In the genomic region with DNA sequence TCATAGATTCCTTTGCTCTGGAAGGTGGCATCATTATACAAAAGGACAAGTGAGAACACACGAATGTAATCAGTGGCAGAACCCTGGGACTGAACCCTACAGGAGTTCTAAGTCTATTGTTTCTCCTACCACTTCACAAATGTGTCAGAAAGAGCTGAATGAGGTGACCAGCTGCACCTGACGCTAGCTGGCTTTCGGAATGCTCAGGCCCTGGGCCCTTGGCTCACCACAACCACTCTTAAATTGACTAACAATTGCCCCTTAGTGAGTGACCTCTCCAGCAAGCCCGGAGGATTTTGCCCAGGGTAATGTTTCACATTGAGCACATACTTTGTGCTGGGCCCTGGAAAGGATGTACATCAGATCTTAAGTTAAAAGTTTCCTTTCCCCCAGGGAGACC, we compare ENCODE assay signal across 8 cellular contexts. TPM values are rescaled to one million over a fixed set of nuclear protein-coding genes. Genes with fewer than 3 reads are reported as not detected.
DNase-seq lines count a peak whose midpoint lies in the region; ATAC-seq and TF ChIP-seq lines count a peak whose summit lies in the region.

No MANE protein-coding gene starts in this region.

- H3K27ac ChIP-seq in mammary epithelial cell (ENCODE audit: insufficient read depth, low read depth, low read length), result no peak overlapping the region
- peak overlapping the region; percentile 94 to 96 for H3K27ac ChIP-seq in tibial artery

- no peaks in the 10 kb centered on the region for H3K27me3 ChIP-seq in mammary epithelial cell (ENCODE audit: insufficient read depth, low read length)
- no peaks in the 10 kb centered on the region for H3K27me3 ChIP-seq in tibial artery

- H3K36me3 ChIP-seq in mammary epithelial cell (ENCODE audit: insufficient read depth, low read length) (no peaks in the 10 kb centered on the region), tibial artery (no peaks in the 10 kb centered on the region)

- H3K4me2 ChIP-seq in mammary epithelial cell (ENCODE audit: insufficient read depth, low read depth, low read length), result no peak overlapping the region

- WGBS in mammary epithelial cell (ENCODE audit: low coverage, missing lambda C conversion rate), result 48% methylated on average over 4 of the region's 4 CpGs

- BruUV-seq in mammary epithelial cell (replicated peaks; lab: Mats Ljungman, UMichigan), result no TSS peak

- H3K9me3 ChIP-seq in mammary epithelial cell (replicated peaks; ENCODE audit: insufficient read depth, low read length) (no peaks in the 10 kb centered on the region), tibial artery (no peaks in the 10 kb centered on the region)

- peak overlapping the region; percentile 98 for H2AFZ ChIP-seq in mammary epithelial cell (ENCODE audit: low read depth, low read length)

- DNase-seq in activated CD8-positive, alpha-beta memory T cell treated with anti-CD3 and anti-CD28 coated beads, Interleukin-2, amount 10 ng/mL, durations not matched to agents 7 days and 5 days, result no peak
- no peak for DNase-seq in activated CD8-positive, alpha-beta memory T cell treated with anti-CD3 and anti-CD28 coated beads, Interleukin-2, amount 50 U/mL, for 4 hours
- DNase-seq in mammary epithelial cell, result no peak
- no peak for DNase-seq in memory B cell (ENCODE audit: low spot score in 2 of 2)
- DNase-seq in tibial artery, result no peak
- no peak for DNase-seq in medulla oblongata (ENCODE audit: extremely low spot score)
- no peak for DNase-seq in NCI-H187 treated with DMSO at 0.1 percent for 48 hours (lab: John Stamatoyannopoulos, UW)

- peak overlapping the region; percentile 82 for H3K4me3 Mint-ChIP-seq in activated CD8-positive, alpha-beta memory T cell treated with anti-CD3 and anti-CD28 coated beads, Interleukin-2, amount 10 ng/mL, durations not matched to agents 7 days and 5 days
- H3K4me3 Mint-ChIP-seq in memory B cell, result peak overlapping the region; percentile 83

- dilution Hi-C loops in mammary epithelial cell (cut with HindIII; ENCODE audit: low sequenced_read_pairs), result no loop called here

- ATAC-seq in activated CD8-positive, alpha-beta memory T cell treated with anti-CD3 and anti-CD28 coated beads, Interleukin-2, amount 10 ng/mL, durations not matched to agents 7 days and 5 days, result no peak
- no peak for ATAC-seq in memory B cell (ENCODE audit: low read depth)
- no peak for ATAC-seq in GM18861 (IDR thresholded peaks at IDR 0.05; ENCODE audit: unreplicated experiment)

- H3K79me2 ChIP-seq in mammary epithelial cell (ENCODE audit: insufficient read depth, low read length), result no peaks in the 10 kb centered on the region

- H3K9me3 Mint-ChIP-seq in activated CD8-positive, alpha-beta memory T cell treated with anti-CD3 and anti-CD28 coated beads, Interleukin-2, amount 10 ng/mL, durations not matched to agents 7 days and 5 days (ENCODE audit: low read depth), result no peaks in the 10 kb centered on the region
- H3K9me3 Mint-ChIP-seq in memory B cell, result no peaks in the 10 kb centered on the region

- H3K27me3 Mint-ChIP-seq in activated CD8-positive, alpha-beta memory T cell treated with anti-CD3 and anti-CD28 coated beads, Interleukin-2, amount 10 ng/mL, durations not matched to agents 7 days and 5 days, result peaks cover 35% of the 10 kb centered on the region
- H3K27me3 Mint-ChIP-seq in memory B cell, result peaks cover 13% of the 10 kb centered on the region

- no peak for TF ChIP-seq CTCF in mammary epithelial cell (conservative IDR thresholded peaks at IDR 0.05 in 1 of 2, IDR thresholded peaks at IDR 0.05 in 1 of 2; ENCODE audit: extremely low read depth in 1 of 2, insufficient read depth in 1 of 2, low read depth in 1 of 2, low read length in 2 of 2)
- no peak for TF ChIP-seq CTCF in tibial artery (IDR thresholded peaks at IDR 0.05)

- in situ Hi-C loops in mammary epithelial cell (cut with MboI; ENCODE audit: low sequenced_read_pairs in 2 of 2), result loop anchor here in 1 of 2 donors (5.0 kb wide), 1 partner anchor 42 kb away; the partner anchor contains the start of gene ABCA1

- no peak overlapping the region for H3K9ac ChIP-seq in mammary epithelial cell (ENCODE audit: insufficient read depth, low read length)

- H3K4me1 ChIP-seq in mammary epithelial cell (ENCODE audit: insufficient read depth, low read length) (peaks cover 8% of the 10 kb centered on the region), tibial artery (peaks cover 0 to 28% (median 11%) of the 10 kb centered on the region in 4 donors)

- H3K4me3 ChIP-seq in mammary epithelial cell (replicated peaks in 1 of 3; ENCODE audit: insufficient read depth in 1 of 3, low read depth in 2 of 3, low read length in 3 of 3) (no peak overlapping the region), tibial artery (peak overlapping the region in 1 of 2 donors; percentile 74)

- H3K36me3 Mint-ChIP-seq in activated CD8-positive, alpha-beta memory T cell treated with anti-CD3 and anti-CD28 coated beads, Interleukin-2, amount 10 ng/mL, durations not matched to agents 7 days and 5 days, result no peaks in the 10 kb centered on the region
- no peaks in the 10 kb centered on the region for H3K36me3 Mint-ChIP-seq in memory B cell

- peaks cover 9% of the 10 kb centered on the region for H3K4me1 Mint-ChIP-seq in activated CD8-positive, alpha-beta memory T cell treated with anti-CD3 and anti-CD28 coated beads, Interleukin-2, amount 10 ng/mL, durations not matched to agents 7 days and 5 days
- peaks cover 6% of the 10 kb centered on the region for H3K4me1 Mint-ChIP-seq in memory B cell

- no peak overlapping the region for H3K27ac Mint-ChIP-seq in activated CD8-positive, alpha-beta memory T cell treated with anti-CD3 and anti-CD28 coated beads, Interleukin-2, amount 10 ng/mL, durations not matched to agents 7 days and 5 days
- H3K27ac Mint-ChIP-seq in memory B cell, result no peak overlapping the region

- H4K20me1 ChIP-seq in mammary epithelial cell (ENCODE audit: insufficient read depth, low read length), result no peaks in the 10 kb centered on the region

- CTCF ChIA-PET in activated CD8-positive, alpha-beta memory T cell treated with anti-CD3 and anti-CD28 coated beads, Interleukin-2, amount 10 ng/mL, durations not matched to agents 7 days and 5 days (lab: Charles Lee), result interaction anchor here (1.1 to 1.9 kb wide), 4 partner anchors 15 to 42 kb away, joined by 3 to 11 read pairs (median 4); partner anchors contain the start of gene ABCA1
- CTCF ChIA-PET in mammary epithelial cell (lab: Charles Lee; ENCODE audit: low non-redundant PET), result no interaction called here

- intact Hi-C loops in mammary epithelial cell (cut with micrococcal nuclease), result loop anchor here (5.0 kb wide), 2 partner anchors 93 to 183 kb away; no protein-coding TSS in a partner anchor
- intact Hi-C loops in tibial artery (cut with DNase I; ENCODE audit: low total_unique reads), result no loop called here

RNA-seq across cellular contexts. Expression of gene ABCA1, which starts 41.2 kb away (rescaled TPM):
- total RNA-seq in activated CD8-positive, alpha-beta memory T cell treated with anti-CD3 and anti-CD28 coated beads, Interleukin-2, amount 10 ng/mL, durations not matched to agents 7 days and 5 days, result under 1 TPM; 0.09 to 0.23 TPM
- total RNA-seq in mammary epithelial cell, result 10 to 100 TPM; 22.5 to 48.2 TPM
- polyA plus RNA-seq in mammary epithelial cell, result 5.7 TPM
- 31.9 TPM for polyA minus RNA-seq in mammary epithelial cell

Comparison
In these comparisons a context has a peak if more than half of its experiments do, and no peak if none do; other contexts are left out.
1. RNA of gene ABCA1, which starts 41.2 kb away (total RNA-seq): 22.5 to 48.2 TPM in mammary epithelial cell; 0.09 to 0.23 TPM in activated CD8-positive, alpha-beta memory T cell treated with anti-CD3 and anti-CD28 coated beads, Interleukin-2, amount 10 ng/mL, durations not matched to agents 7 days and 5 days; every median in the first group is over 10 times any median in the second.